ENCODE assay signal across 1 cellular context in the genomic region with DNA sequence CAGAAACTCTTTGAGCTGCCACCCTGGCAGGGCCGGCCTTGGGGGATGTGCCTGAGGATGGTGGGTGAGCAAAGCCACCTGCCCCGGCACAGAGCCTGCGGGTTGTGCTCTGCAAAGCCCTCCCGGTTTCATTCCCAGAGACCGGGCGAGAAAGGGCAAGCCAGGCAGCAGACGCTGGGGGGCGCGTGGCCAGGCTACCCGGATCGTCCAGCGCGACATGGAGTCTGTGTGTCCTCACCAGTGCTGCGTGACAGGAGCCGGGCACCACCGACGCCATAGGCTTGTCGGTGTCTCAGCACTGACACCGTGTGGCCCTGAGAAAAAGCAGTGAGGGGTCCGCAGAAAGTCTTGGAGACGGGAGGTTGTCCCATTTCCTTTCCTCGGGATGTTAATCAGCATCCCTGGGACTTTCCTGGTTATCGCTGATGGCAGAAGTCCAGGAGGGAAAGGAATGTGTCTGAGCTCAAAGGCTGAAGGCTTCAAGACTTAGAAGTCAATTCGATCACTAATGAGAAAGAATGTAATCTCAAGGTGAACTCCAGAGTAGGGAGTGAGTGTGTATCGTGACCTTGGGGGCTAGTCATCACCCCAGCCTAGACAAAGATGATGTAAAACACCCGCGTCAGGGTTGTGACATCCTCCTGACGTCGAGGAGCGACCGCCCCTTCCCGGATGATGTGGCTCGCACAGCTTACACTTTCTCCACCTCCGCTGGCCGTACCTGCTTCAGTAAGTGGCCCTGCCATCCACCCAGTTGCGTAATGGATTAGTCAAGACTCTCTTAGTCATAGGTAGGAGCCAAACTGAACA.
TF ChIP-seq lines count a peak whose summit lies in the region.

No MANE protein-coding gene starts in this region.

TF ChIP-seq in HepG2, 621 proteins besides CTCF, POLR2A, EP300 and RAD21 (continued from another document and continues in another):
- TF ChIP-seq DMTF1 (CRISPR knock-in tag; IDR thresholded peaks at IDR 0.05), result no peak
- no peak for TF ChIP-seq ZSCAN30 (CRISPR knock-in tag; IDR thresholded peaks at IDR 0.05)
- no peak for TF ChIP-seq JARID2 (CRISPR knock-in tag; IDR thresholded peaks at IDR 0.05; ENCODE audit: insufficient replicate concordance)
- TF ChIP-seq POGK (CRISPR knock-in tag; conservative IDR thresholded peaks at IDR 0.05), result peak; percentile 82; the same call in 1 of the 2 replicates
- TF ChIP-seq, protein P1, sequence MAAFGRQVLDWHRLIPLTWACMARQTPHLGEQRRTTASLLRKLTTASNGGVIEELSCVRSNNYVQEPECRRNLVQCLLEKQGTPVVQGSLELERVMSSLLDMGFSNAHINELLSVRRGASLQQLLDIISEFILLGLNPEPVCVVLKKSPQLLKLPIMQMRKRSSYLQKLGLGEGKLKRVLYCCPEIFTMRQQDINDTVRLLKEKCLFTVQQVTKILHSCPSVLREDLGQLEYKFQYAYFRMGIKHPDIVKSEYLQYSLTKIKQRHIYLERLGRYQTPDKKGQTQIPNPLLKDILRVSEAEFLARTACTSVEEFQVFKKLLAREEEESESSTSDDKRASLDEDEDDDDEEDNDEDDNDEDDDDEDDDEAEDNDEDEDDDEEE (CRISPR knock-in tag; IDR thresholded peaks at IDR 0.05), result no peak
- TF ChIP-seq, protein P2, sequence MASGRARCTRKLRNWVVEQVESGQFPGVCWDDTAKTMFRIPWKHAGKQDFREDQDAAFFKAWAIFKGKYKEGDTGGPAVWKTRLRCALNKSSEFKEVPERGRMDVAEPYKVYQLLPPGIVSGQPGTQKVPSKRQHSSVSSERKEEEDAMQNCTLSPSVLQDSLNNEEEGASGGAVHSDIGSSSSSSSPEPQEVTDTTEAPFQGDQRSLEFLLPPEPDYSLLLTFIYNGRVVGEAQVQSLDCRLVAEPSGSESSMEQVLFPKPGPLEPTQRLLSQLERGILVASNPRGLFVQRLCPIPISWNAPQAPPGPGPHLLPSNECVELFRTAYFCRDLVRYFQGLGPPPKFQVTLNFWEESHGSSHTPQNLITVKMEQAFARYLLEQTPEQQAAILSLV (CRISPR knock-in tag; IDR thresholded peaks at IDR 0.05; ENCODE audit: borderline replicate concordance), result no peak
- TF ChIP-seq ZNF558 (CRISPR knock-in tag; IDR thresholded peaks at IDR 0.05; ENCODE audit: borderline replicate concordance), result no peak
- peak; percentile 28; the same call in 1 of the 2 replicates for TF ChIP-seq ZMYM4 (CRISPR knock-in tag; IDR thresholded peaks at IDR 0.05)
- TF ChIP-seq POLR2G (IDR thresholded peaks at IDR 0.05; ENCODE audit: low read depth, low read length), result no peak
- no peak for TF ChIP-seq ZNF713 (CRISPR knock-in tag; IDR thresholded peaks at IDR 0.05)
- no peak for TF ChIP-seq YEATS2 (CRISPR knock-in tag; IDR thresholded peaks at IDR 0.05; ENCODE audit: borderline replicate concordance)
- TF ChIP-seq ZNF562 (CRISPR knock-in tag; IDR thresholded peaks at IDR 0.05; ENCODE audit: borderline replicate concordance), result no peak
- TF ChIP-seq SSRP1 (CRISPR knock-in tag; IDR thresholded peaks at IDR 0.05), result 0 out of 2 replicates have a peak, but pooled peaks have one; percentile 45
- TF ChIP-seq ZNF343 (CRISPR knock-in tag; IDR thresholded peaks at IDR 0.05), result peak; percentile 46; the same call in 1 of the 2 replicates
- TF ChIP-seq, protein P3, sequence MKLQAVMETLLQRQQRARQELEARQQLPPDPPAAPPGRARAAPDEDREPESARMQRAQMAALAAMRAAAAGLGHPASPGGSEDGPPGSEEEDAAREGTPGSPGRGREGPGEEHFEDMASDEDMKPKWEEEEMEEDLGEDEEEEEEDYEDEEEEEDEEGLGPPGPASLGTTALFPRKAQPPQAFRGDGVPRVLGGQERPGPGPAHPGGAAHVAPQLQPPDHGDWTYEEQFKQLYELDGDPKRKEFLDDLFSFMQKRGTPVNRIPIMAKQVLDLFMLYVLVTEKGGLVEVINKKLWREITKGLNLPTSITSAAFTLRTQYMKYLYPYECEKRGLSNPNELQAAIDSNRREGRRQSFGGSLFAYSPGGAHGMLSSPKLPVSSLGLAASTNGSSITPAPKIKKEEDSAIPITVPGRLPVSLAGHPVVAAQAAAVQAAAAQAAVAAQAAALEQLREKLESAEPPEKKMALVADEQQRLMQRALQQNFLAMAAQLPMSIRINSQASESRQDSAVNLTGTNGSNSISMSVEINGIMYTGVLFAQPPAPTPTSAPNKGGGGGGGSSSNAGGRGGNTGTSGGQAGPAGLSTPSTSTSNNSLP (IDR thresholded peaks at IDR 0.05; ENCODE audit: low read depth, low read length), result no peak
- peak; percentile 75 for TF ChIP-seq KDM4B (CRISPR knock-in tag; IDR thresholded peaks at IDR 0.05)
- TF ChIP-seq TFE3 (CRISPR knock-in tag; IDR thresholded peaks at IDR 0.05), result 0 out of 2 replicates have a peak, but pooled peaks have one; percentile 31
- peak; percentile 40; the same call in 1 of the 2 replicates for TF ChIP-seq BCL6 (CRISPR knock-in tag; IDR thresholded peaks at IDR 0.05)
- TF ChIP-seq ZBTB38 (CRISPR knock-in tag; IDR thresholded peaks at IDR 0.05), result peak; percentile 36; the same call in 1 of the 2 replicates
- no peak; the same call in 1 of the 2 replicates for TF ChIP-seq SNAPC2 (CRISPR knock-in tag; IDR thresholded peaks at IDR 0.05)
- TF ChIP-seq PITX1 (CRISPR knock-in tag; IDR thresholded peaks at IDR 0.05), result no peak
- peak; percentile 77; the same call in 1 of the 2 replicates for TF ChIP-seq MYC (CRISPR knock-in tag; IDR thresholded peaks at IDR 0.05; ENCODE audit: borderline replicate concordance)
- no peak for TF ChIP-seq TEF (CRISPR knock-in tag; IDR thresholded peaks at IDR 0.05)
- peak; percentile 60 for TF ChIP-seq ERF (CRISPR knock-in tag; IDR thresholded peaks at IDR 0.05)
- no peak for TF ChIP-seq RFX5 (IDR thresholded peaks at IDR 0.05; ENCODE audit: low read depth, low read length)
- no peak for TF ChIP-seq ZNF652 (CRISPR knock-in tag; IDR thresholded peaks at IDR 0.05; ENCODE audit: borderline replicate concordance, low read depth)
- peak; percentile 68; the same call in 1 of the 2 replicates for TF ChIP-seq KDM2A (CRISPR knock-in tag; IDR thresholded peaks at IDR 0.05; ENCODE audit: borderline replicate concordance, low read depth)
- no peak for TF ChIP-seq ATAD3A (CRISPR knock-in tag; IDR thresholded peaks at IDR 0.05)
- TF ChIP-seq FOXO1 (CRISPR knock-in tag; IDR thresholded peaks at IDR 0.05), result 0 out of 2 replicates have a peak, but pooled peaks have one; percentile 12
- no peak for TF ChIP-seq ZNF496 (CRISPR knock-in tag; IDR thresholded peaks at IDR 0.05; ENCODE audit: insufficient replicate concordance)
- TF ChIP-seq ZNF431 (CRISPR knock-in tag; IDR thresholded peaks at IDR 0.05; ENCODE audit: borderline replicate concordance, low read depth), result no peak
- no peak for TF ChIP-seq GLI4 (CRISPR knock-in tag; IDR thresholded peaks at IDR 0.05; ENCODE audit: borderline replicate concordance)
- TF ChIP-seq ZNF710 (CRISPR knock-in tag; IDR thresholded peaks at IDR 0.05; ENCODE audit: borderline replicate concordance), result no peak
- peak; percentile 87 for TF ChIP-seq ZBTB21 (CRISPR knock-in tag; IDR thresholded peaks at IDR 0.05)
- no peak for TF ChIP-seq TAF1 (CRISPR knock-in tag; IDR thresholded peaks at IDR 0.05)
- 0 out of 2 replicates have a peak, but pooled peaks have one; percentile 60 for TF ChIP-seq PRMT3 (CRISPR knock-in tag; IDR thresholded peaks at IDR 0.05; ENCODE audit: borderline replicate concordance, low read depth)
- TF ChIP-seq HMGXB4 (CRISPR knock-in tag; IDR thresholded peaks at IDR 0.05; ENCODE audit: borderline replicate concordance in 1 of 2, low read depth in 1 of 2), result peak; percentile 67 to 90
- TF ChIP-seq TMF1 (CRISPR knock-in tag; IDR thresholded peaks at IDR 0.05; ENCODE audit: low read depth), result 0 out of 2 replicates have a peak, but pooled peaks have one; percentile 43
- TF ChIP-seq HOXA3 (CRISPR knock-in tag; IDR thresholded peaks at IDR 0.05), result peak; percentile 86
- TF ChIP-seq ZNF891 (CRISPR knock-in tag; IDR thresholded peaks at IDR 0.05), result no peak; the same call in 1 of the 2 replicates
- TF ChIP-seq SMC3 (IDR thresholded peaks at IDR 0.05; ENCODE audit: low read length), result peak; percentile 45
- no peak for TF ChIP-seq ZNF513 (CRISPR knock-in tag; conservative IDR thresholded peaks at IDR 0.05)
- TF ChIP-seq HDAC2 (CRISPR knock-in tag; IDR thresholded peaks at IDR 0.05), result no peak; the same call in 1 of the 2 replicates
